Comparison of ENCODE assay signal across 1 cellular context in genomic region chr22:38177926-38178604, GRCh38.
TF ChIP-seq lines count a peak whose summit lies in the region.

No MANE protein-coding gene starts in this region.

TF ChIP-seq in HepG2, 621 proteins besides CTCF, POLR2A, EP300 and RAD21 (continued from another document):
- no peak for TF ChIP-seq GMEB2 (CRISPR knock-in tag; IDR thresholded peaks at IDR 0.05; ENCODE audit: low read depth)
- no peak for TF ChIP-seq MLLT10 (CRISPR knock-in tag; IDR thresholded peaks at IDR 0.05)
- TF ChIP-seq PAWR (CRISPR knock-in tag; IDR thresholded peaks at IDR 0.05; ENCODE audit: borderline replicate concordance) = no peak
- TF ChIP-seq AHDC1 (CRISPR knock-in tag; IDR thresholded peaks at IDR 0.05; ENCODE audit: borderline replicate concordance) = peak; percentile 84; the same call in 1 of the 2 replicates
- TF ChIP-seq DMAP1 (CRISPR knock-in tag; IDR thresholded peaks at IDR 0.05) = peak; percentile 48
- TF ChIP-seq ARID4A (CRISPR knock-in tag; IDR thresholded peaks at IDR 0.05; ENCODE audit: borderline replicate concordance) = peak; percentile 83
- TF ChIP-seq ZNF619 (CRISPR knock-in tag; IDR thresholded peaks at IDR 0.05) = no peak
- TF ChIP-seq TOPORS (CRISPR knock-in tag; IDR thresholded peaks at IDR 0.05) = no peak
- TF ChIP-seq E2F5 (CRISPR knock-in tag; conservative IDR thresholded peaks at IDR 0.05) = no peak
- TF ChIP-seq ZNF121 (CRISPR knock-in tag; IDR thresholded peaks at IDR 0.05) = no peak; the same call in 1 of the 2 replicates
- TF ChIP-seq ZNF713 (CRISPR knock-in tag; IDR thresholded peaks at IDR 0.05) = no peak
- TF ChIP-seq HDAC6 (IDR thresholded peaks at IDR 0.05; ENCODE audit: low read depth, low read length) = no peak
- peak; percentile 65; the same call in 1 of the 2 replicates for TF ChIP-seq ZBTB37 (CRISPR knock-in tag; IDR thresholded peaks at IDR 0.05)
- TF ChIP-seq KAT7 (CRISPR knock-in tag; IDR thresholded peaks at IDR 0.05; ENCODE audit: borderline replicate concordance) = peak; percentile 31; the same call in 1 of the 2 replicates
- TF ChIP-seq ATF7-NPFF (CRISPR knock-in tag; IDR thresholded peaks at IDR 0.05; ENCODE audit: low read depth) = no peak
- peak; percentile 75; the same call in 1 of the 2 replicates for TF ChIP-seq KAT8 (CRISPR knock-in tag; IDR thresholded peaks at IDR 0.05)
- no peak for TF ChIP-seq RFX3 (CRISPR knock-in tag; IDR thresholded peaks at IDR 0.05)
- no peak for TF ChIP-seq TCF12 (IDR thresholded peaks at IDR 0.05)
- peak; percentile 63; the same call in 1 of the 2 replicates for TF ChIP-seq TCF12 (CRISPR knock-in tag; IDR thresholded peaks at IDR 0.05)
- TF ChIP-seq MEIS2 (CRISPR knock-in tag; IDR thresholded peaks at IDR 0.05) = peak; percentile 80
- peak; percentile 98 for TF ChIP-seq JUNB (CRISPR knock-in tag; IDR thresholded peaks at IDR 0.05; ENCODE audit: borderline replicate concordance)
- TF ChIP-seq ZFP37 (CRISPR knock-in tag; IDR thresholded peaks at IDR 0.05; ENCODE audit: borderline replicate concordance) = 0 out of 2 replicates have a peak, but pooled peaks have one; percentile 15
- no peak for TF ChIP-seq ZNF234 (CRISPR knock-in tag; conservative IDR thresholded peaks at IDR 0.05)
- no peak; the same call in 1 of the 2 replicates for TF ChIP-seq GABPB1 (CRISPR knock-in tag; IDR thresholded peaks at IDR 0.05)
- 0 out of 2 replicates have a peak, but pooled peaks have one; percentile 47 for TF ChIP-seq ZNF800 (CRISPR knock-in tag; IDR thresholded peaks at IDR 0.05)
- TF ChIP-seq PHF21A (CRISPR knock-in tag; IDR thresholded peaks at IDR 0.05) = peak; percentile 6
- TF ChIP-seq ISL2 (CRISPR knock-in tag; IDR thresholded peaks at IDR 0.05) = peak; percentile 39; the same call in 1 of the 2 replicates
- TF ChIP-seq UBTF (CRISPR knock-in tag; IDR thresholded peaks at IDR 0.05) = peak; percentile 44; the same call in 1 of the 2 replicates
- no peak for TF ChIP-seq ZNF737 (CRISPR knock-in tag; IDR thresholded peaks at IDR 0.05; ENCODE audit: borderline replicate concordance)
- TF ChIP-seq ADNP (CRISPR knock-in tag; IDR thresholded peaks at IDR 0.05) = peak; percentile 79; the same call in 1 of the 2 replicates
- TF ChIP-seq KDM6A (CRISPR knock-in tag; IDR thresholded peaks at IDR 0.05; ENCODE audit: low read depth) = peak; percentile 54; the same call in 1 of the 2 replicates
- no peak for TF ChIP-seq USF2 (IDR thresholded peaks at IDR 0.05; ENCODE audit: low read depth, low read length)
- peak; percentile 44; the same call in 1 of the 2 replicates for TF ChIP-seq USF2 (CRISPR knock-in tag; IDR thresholded peaks at IDR 0.05; ENCODE audit: borderline replicate concordance)
- TF ChIP-seq TRIM24 (CRISPR knock-in tag; IDR thresholded peaks at IDR 0.05) = no peak
- no peak for TF ChIP-seq ZNF879 (CRISPR knock-in tag; IDR thresholded peaks at IDR 0.05)
- peak; percentile 67; the same call in 1 of the 2 replicates for TF ChIP-seq ZNF337 (CRISPR knock-in tag; IDR thresholded peaks at IDR 0.05; ENCODE audit: borderline replicate concordance, low read depth)
TF ChIP-seq in HepG2: peak in this region for 196.
